Comparison of ENCODE assay signal across 8 cellular contexts in genomic region chr15:85692873-85693272, GRCh38.
DNase-seq lines count a peak whose midpoint lies in the region; ATAC-seq and TF ChIP-seq lines count a peak whose summit lies in the region.

No MANE protein-coding gene starts in this region.

- H3K27me3 ChIP-seq in H9 (ENCODE audit: insufficient read depth, low read length) (no peaks in the 10 kb centered on the region), lung (ENCODE audit: control insufficient read depth, insufficient read depth) (no peaks in the 10 kb centered on the region)

- H3K27me3 Mint-ChIP-seq in H9 (ENCODE audit: low read depth) (no peaks in the 10 kb centered on the region), MCF 10A (ENCODE audit: insufficient read depth, unreplicated experiment) (no peaks in the 10 kb centered on the region)

- H2BK15ac ChIP-seq in H9 (ENCODE audit: low read depth, low read length), result no peak overlapping the region

- H4K20me1 ChIP-seq in H9 (ENCODE audit: control insufficient read depth, insufficient read depth, insufficient read length), result no peaks in the 10 kb centered on the region
- H4K20me1 ChIP-seq in OCI-LY7 (ENCODE audit: insufficient read depth, low read length), result no peaks in the 10 kb centered on the region

- H3K4me3 Mint-ChIP-seq in H9, result no peak overlapping the region
- H3K4me3 Mint-ChIP-seq in MCF 10A (ENCODE audit: unreplicated experiment), result no peak overlapping the region

- H3K14ac ChIP-seq in H9 (ENCODE audit: insufficient read depth, low read length), result no peak overlapping the region

- BruUV-seq in OCI-LY7 (replicated peaks; lab: Mats Ljungman, UMichigan) (no TSS peak), MCF 10A (replicated peaks; lab: Mats Ljungman, UMichigan) (no TSS peak)

- H3K36me3 Mint-ChIP-seq in H9 (ENCODE audit: insufficient read depth in 1 of 3, low read depth in 3 of 3) (peaks cover 2 to 22% (median 17%) of the 10 kb centered on the region in 3 experiments; a peak in 6 of 7 replicates), MCF 10A (ENCODE audit: insufficient read depth, unreplicated experiment) (peaks cover 66% of the 10 kb centered on the region)

- no peak overlapping the region for H3K27ac ChIP-seq in H9 (ENCODE audit: insufficient read length, low read depth, low read length)
- H3K27ac ChIP-seq in OCI-LY7 (ENCODE audit: low read depth, low read length, poor library complexity, severe bottlenecking), result peak overlapping the region; percentile 93
- H3K27ac ChIP-seq in lung (ENCODE audit: low read depth in 1 of 2, low read length in 1 of 2), result peak overlapping the region; percentile 35 to 72

- H3K4me1 ChIP-seq in H9 (ENCODE audit: insufficient read depth, low read length) (no peaks in the 10 kb centered on the region), OCI-LY7 (ENCODE audit: insufficient read depth, low read length, poor library complexity, severe bottlenecking) (peaks cover 61% of the 10 kb centered on the region), lung (ENCODE audit: control insufficient read depth in 2 of 2, insufficient read depth in 2 of 2, low read length in 2 of 2) (peaks cover 11 to 28% of the 10 kb centered on the region in 2 donors)

- no peak overlapping the region for H2AFZ ChIP-seq in H9 (ENCODE audit: low read length)
- no peak overlapping the region for H2AFZ ChIP-seq in OCI-LY7 (ENCODE audit: low read length)

- H2BK5ac ChIP-seq in H9 (ENCODE audit: insufficient read length, low read length), result no peak overlapping the region

- TF ChIP-seq CTCF in H9 (conservative IDR thresholded peaks at IDR 0.05), result no peak
- no peak for TF ChIP-seq CTCF in OCI-LY7 (conservative IDR thresholded peaks at IDR 0.05; ENCODE audit: low read length)
- TF ChIP-seq CTCF in lung (IDR thresholded peaks at IDR 0.05; ENCODE audit: control extremely low read depth, extremely low read depth), result no peak
- no peak for TF ChIP-seq CTCF in MCF 10A (IDR thresholded peaks at IDR 0.05; ENCODE audit: unreplicated experiment)

- intact Hi-C loops in OCI-LY7 (cut with micrococcal nuclease; ENCODE audit: unreplicated experiment), result no loop called here
- intact Hi-C loops in MCF 10A (cut with micrococcal nuclease), result no loop called here

- WGBS in H9 (ENCODE audit: extremely low coverage, insufficient read length, low lambda C conversion rate), result no CpG with 5 or more reads among the region's 5 CpGs
- 65 to 86% methylated on average over 5 of the region's 5 CpGs for WGBS in lung, 2 donors

- H3K56ac ChIP-seq in H9 (ENCODE audit: insufficient read length, low read depth, low read length), result no peak overlapping the region

- no peak overlapping the region for H3K23ac ChIP-seq in H9 (ENCODE audit: insufficient read length, low read depth, low read length)

- H3K4ac ChIP-seq in H9 (ENCODE audit: low read depth, low read length), result no peak overlapping the region

- H3K36me3 ChIP-seq in OCI-LY7 (ENCODE audit: insufficient read depth, low read length) (peaks cover 77% of the 10 kb centered on the region), lung (ENCODE audit: control insufficient read depth in 2 of 2, insufficient read depth in 2 of 2, low read length in 2 of 2) (peaks cover 20 to 22% of the 10 kb centered on the region in 2 donors)

- H3K9me3 ChIP-seq in H9 (ENCODE audit: control insufficient read depth, low read depth, low read length) (no peaks in the 10 kb centered on the region), OCI-LY7 (ENCODE audit: low read length) (no peaks in the 10 kb centered on the region), lung (ENCODE audit: control insufficient read depth in 2 of 2, insufficient read depth in 1 of 2, low read length in 1 of 2) (no peaks in the 10 kb centered on the region)

- CTCF ChIA-PET in OCI-LY7 (lab: Charles Lee; ENCODE audit: unreplicated experiment), result interaction anchor here (0.7 to 1.4 kb wide), 2 partner anchors 10 kb away, joined by 3 to 4 read pairs; no protein-coding TSS in a partner anchor
- CTCF ChIA-PET in MCF 10A (lab: Yijun Ruan, JAX), result interaction anchor here (0.8 kb wide), 1 partner anchor 14 kb away, joined by 4 read pairs; no protein-coding TSS in a partner anchor

- H3K4me2 ChIP-seq in H9 (ENCODE audit: insufficient read depth, insufficient read length, low read length), result no peak overlapping the region
- peak overlapping the region; percentile 83 for H3K4me2 ChIP-seq in OCI-LY7 (ENCODE audit: low read length)

- peak overlapping the region in 2 of 3 experiments; percentile 10 to 94; a peak in 2 of 7 replicates for H3K27ac Mint-ChIP-seq in H9
- no peak overlapping the region for H3K27ac Mint-ChIP-seq in MCF 10A (ENCODE audit: low read depth, unreplicated experiment)

- H3T11ph ChIP-seq in H9 (ENCODE audit: low read length), result no peak overlapping the region

- H3K79me1 ChIP-seq in H9 (ENCODE audit: insufficient read depth, low read depth, low read length, poor library complexity, severe bottlenecking), result no peaks in the 10 kb centered on the region

- H3K4me3 ChIP-seq in OCI-LY7 (ENCODE audit: low read depth, low read length, poor library complexity, severe bottlenecking), result peak overlapping the region; percentile 70
- no peak overlapping the region for H3K4me3 ChIP-seq in lung

- no peaks in the 10 kb centered on the region for H3K23me2 ChIP-seq in H9 (ENCODE audit: insufficient read length, low read depth, low read length, poor library complexity, severe bottlenecking)

- DNase-seq in H9 (no peak), OCI-LY7 (ENCODE audit: low spot score) (peak; percentile 20), lung (ENCODE audit: low spot score) (no peak), T-helper 9 cell (no peak), MCF 10A (ENCODE audit: unreplicated experiment) (no peak), NCI-H345 (lab: John Stamatoyannopoulos, UW) (no peak), GF-D8 (lab: John Stamatoyannopoulos, UW) (no peak)

- ATAC-seq in lung (ENCODE audit: insufficient read depth, low FRiP score), result no peak

- no peak overlapping the region for H4K8ac ChIP-seq in H9 (replicated peaks; ENCODE audit: insufficient read length, low read depth, low read length)

- H3K9me2 ChIP-seq in OCI-LY7 (ENCODE audit: insufficient read depth, low read length), result no peaks in the 10 kb centered on the region

- H3K79me2 ChIP-seq in H9 (ENCODE audit: insufficient read depth, low read length), result no peaks in the 10 kb centered on the region
- H3K79me2 ChIP-seq in OCI-LY7 (ENCODE audit: insufficient read depth, low read depth, low read length), result peaks cover 38% of the 10 kb centered on the region

- no peak overlapping the region for H3K9ac ChIP-seq in H9 (ENCODE audit: extremely low read depth, insufficient read length, low read length)

- no peak overlapping the region for H4K91ac ChIP-seq in H9 (ENCODE audit: insufficient read length, low read depth, low read length)

- peaks cover 13 to 17% of the 10 kb centered on the region in 2 experiments for H3K4me1 Mint-ChIP-seq in H9
- H3K4me1 Mint-ChIP-seq in MCF 10A (ENCODE audit: insufficient read depth, unreplicated experiment), result no peaks in the 10 kb centered on the region

- TF ChIP-seq POLR2A in GM18526 (IDR thresholded peaks at IDR 0.05; ENCODE audit: extremely low read depth, insufficient read length), result peak; percentile 62

- POLR2A ChIA-PET in OCI-LY7 (lab: Charles Lee), result interaction anchor here (0.7 to 5.4 kb wide), 4 partner anchors 11 to 110 kb away, joined by 3 to 73 read pairs (median 6); no protein-coding TSS in a partner anchor
- POLR2A ChIA-PET in MCF 10A (lab: Yijun Ruan, JAX), result interaction anchor here (0.6 to 0.7 kb wide), 2 partner anchors 20 to 90 kb away, joined by 3 to 5 read pairs; no protein-coding TSS in a partner anchor

- no peak overlapping the region for H2AK5ac ChIP-seq in H9 (ENCODE audit: insufficient read length, low read length)

- no peak overlapping the region for H2BK120ac ChIP-seq in H9 (ENCODE audit: low read depth, low read length, poor library complexity, severe bottlenecking)

- H4K5ac ChIP-seq in H9 (ENCODE audit: insufficient read length, low read depth, low read length), result no peak overlapping the region

- no peak overlapping the region for H2BK20ac ChIP-seq in H9 (ENCODE audit: low read depth, low read length, poor library complexity, severe bottlenecking)

- no peaks in the 10 kb centered on the region for H3K9me3 Mint-ChIP-seq in H9
- no peaks in the 10 kb centered on the region for H3K9me3 Mint-ChIP-seq in MCF 10A (ENCODE audit: unreplicated experiment)

- H2BK12ac ChIP-seq in H9 (ENCODE audit: insufficient read length, low read depth, low read length), result no peak overlapping the region

- H3K18ac ChIP-seq in H9 (ENCODE audit: insufficient read length, low read depth, low read length), result no peak overlapping the region
